In genomic region chr14:59482471-59483331, GRCh38 we compare ENCODE assay signal across 8 cellular contexts. TPM values are rescaled to one million over a fixed set of nuclear protein-coding genes. Genes with fewer than 3 reads are reported as not detected.
A peak's percentile ranks its signal among the peaks of the same experiment; 100 is the strongest.
DNase-seq lines count a peak whose midpoint lies in the region; ATAC-seq and TF ChIP-seq lines count a peak whose summit lies in the region.

No MANE protein-coding gene starts in this region.

- H3K4me3 ChIP-seq in LNCaP clone FGC (ENCODE audit: low read depth, low read length): peak overlapping the region; percentile 83
- H3K4me3 ChIP-seq in ascending aorta: peak overlapping the region; percentile 76 to 96

- H3K4me3 Mint-ChIP-seq in stimulated activated naive CD8-positive, alpha-beta T cell treated with anti-CD3 and anti-CD28 coated beads, Interleukin-15, amount 100 ng/mL, for 72 hours: peak overlapping the region; percentile 88

- TF ChIP-seq CTCF in LNCaP clone FGC (IDR thresholded peaks at IDR 0.05; ENCODE audit: control insufficient read depth, extremely low read depth, insufficient read depth) (no peak), ascending aorta (IDR thresholded peaks at IDR 0.05) (no peak)

- peaks cover 43% of the 10 kb centered on the region for H3K4me1 Mint-ChIP-seq in stimulated activated naive CD8-positive, alpha-beta T cell treated with anti-CD3 and anti-CD28 coated beads, Interleukin-15, amount 100 ng/mL, for 72 hours

- H3K27ac ChIP-seq in ascending aorta: peak overlapping the region; percentile 85 to 96

- intact Hi-C loops in ascending aorta (cut with DNase I) (loop anchor here (5.0 to 10.0 kb wide), 4 partner anchors 610 to 1802 kb away; partner anchors contain the start of genes DACT1, PCNX4, PPM1A and TMEM30B), sciatic nerve (cut with DNase I) (no loop called here)

- H3K27me3 Mint-ChIP-seq in stimulated activated naive CD8-positive, alpha-beta T cell treated with anti-CD3 and anti-CD28 coated beads, Interleukin-15, amount 100 ng/mL, for 72 hours: no peaks in the 10 kb centered on the region

- H3K36me3 ChIP-seq in ascending aorta: peaks cover 0 to 3% of the 10 kb centered on the region in 2 donors

- DNase-seq in EL (peak; percentile 96), LNCaP clone FGC (ENCODE audit: low read depth) (no peak), ascending aorta (ENCODE audit: low spot score in 2 of 2) (peak in 1 of 2 donors; percentile 81), iris pigment epithelial cell (ENCODE audit: low read depth) (peak; percentile 94), sciatic nerve (ENCODE audit: low spot score) (no peak)
- DNase-seq in stimulated activated naive CD8-positive, alpha-beta T cell treated with anti-CD3 and anti-CD28 coated beads, Interleukin-15, amount 100 ng/mL, for 72 hours: no peak
- no peak for DNase-seq in effector CD4-positive, alpha-beta T cell

- H3K9me3 Mint-ChIP-seq in stimulated activated naive CD8-positive, alpha-beta T cell treated with anti-CD3 and anti-CD28 coated beads, Interleukin-15, amount 100 ng/mL, for 72 hours: no peaks in the 10 kb centered on the region

- no peaks in the 10 kb centered on the region for H3K9me3 ChIP-seq in ascending aorta

- H3K27ac Mint-ChIP-seq in stimulated activated naive CD8-positive, alpha-beta T cell treated with anti-CD3 and anti-CD28 coated beads, Interleukin-15, amount 100 ng/mL, for 72 hours: peak overlapping the region; percentile 37 to 86

- H3K4me1 ChIP-seq in ascending aorta: peaks cover 5 to 20% of the 10 kb centered on the region in 2 donors

- no peak for ATAC-seq in stimulated activated naive CD8-positive, alpha-beta T cell treated with anti-CD3 and anti-CD28 coated beads, Interleukin-15, amount 100 ng/mL, for 72 hours
- ATAC-seq in GM18873 (IDR thresholded peaks at IDR 0.05; ENCODE audit: low FRiP score, unreplicated experiment) (no peak), sciatic nerve (no peak)

- no peaks in the 10 kb centered on the region for H3K27me3 ChIP-seq in ascending aorta

RNA-seq across cellular contexts. Expression of gene L3HYPDH, which starts 1.5 kb away (rescaled TPM):
- 35.0 TPM for total RNA-seq in ascending aorta
- 46.1 TPM for total RNA-seq in sciatic nerve

RNA-seq across cellular contexts. Expression of gene JKAMP, which starts 1.6 kb away (rescaled TPM):
- total RNA-seq in ascending aorta: 28.2 TPM
- total RNA-seq in sciatic nerve: 37.8 TPM

RNA-seq across cellular contexts. Expression of gene GPR135, which starts 17.5 kb away (rescaled TPM):
- total RNA-seq in ascending aorta (4.7 TPM), sciatic nerve (6.8 TPM)

Comparison
In these comparisons a context has a peak if more than half of its experiments do, and no peak if none do; other contexts are left out.
1. DNase-seq: peak in EL (single experiment) and iris pigment epithelial cell (single experiment); none in LNCaP clone FGC (single experiment), stimulated activated naive CD8-positive, alpha-beta T cell treated with anti-CD3 and anti-CD28 coated beads, Interleukin-15, amount 100 ng/mL, for 72 hours (0 of 2), effector CD4-positive, alpha-beta T cell (single experiment) and sciatic nerve (single experiment).